In genomic region chr2:59888706-59889105, GRCh38 we compare ENCODE assay signal across 18 cellular contexts.
"Had no signal": no experiment of that assay in that cellular context is flagged by ENCODE, and none has a peak within 500 bp of the region (broad histone marks: within the 10 kb centered on the region; RNA-seq: fewer than 3 reads in every experiment).

No MANE protein-coding gene starts in this region.

- H3K4me1 ChIP-seq: gastrocnemius medialis, pancreas, psoas muscle, right atrium auricular region had no signal

- H3K36me3 ChIP-seq: esophagus squamous epithelium, gastrocnemius medialis, left ventricle myocardium inferior, neutrophil, pancreas, right atrium auricular region, spleen, thyroid gland had no signal

- H3K27ac ChIP-seq: esophagus squamous epithelium, gastrocnemius medialis, left ventricle myocardium inferior, neutrophil, pancreas, psoas muscle, right atrium auricular region, thyroid gland had no signal

- DNase-seq: cortex of kidney; esophagus squamous epithelium; gastrocnemius medialis; hippocampal formation; left ventricle myocardium inferior; mammary epithelial cell; midbrain; pancreas; psoas muscle; spleen; stimulated activated naive CD4-positive, alpha-beta T cell treated with Interleukin-2 at 50 U/mL for 16 hours; thyroid gland had no signal

- H3K4me3 Mint-ChIP-seq: endodermal cell, nephron, T-helper 17 cell had no signal

- H3K4me3 ChIP-seq: esophagus squamous epithelium, gastrocnemius medialis, left ventricle myocardium inferior, pancreas, psoas muscle, right atrium auricular region, spleen, thyroid gland had no signal

- ATAC-seq: gastrocnemius medialis, psoas muscle had no signal

- H3K9me3 ChIP-seq: esophagus squamous epithelium, gastrocnemius medialis, left ventricle myocardium inferior, neutrophil, pancreas, psoas muscle, right atrium auricular region, spleen, thyroid gland had no signal

- H3K27me3 ChIP-seq: esophagus squamous epithelium, gastrocnemius medialis, neutrophil, pancreas, right atrium auricular region, spleen, thyroid gland had no signal

- H3K27ac Mint-ChIP-seq: activated CD4-positive, alpha-beta T cell treated with anti-CD3 and anti-CD28 coated beads, Interleukin-2, amount 10 ng/mL, durations not matched to agents 24 days and 14 days; endodermal cell; nephron; T-helper 17 cell had no signal

- H3K9me3 Mint-ChIP-seq: activated CD4-positive, alpha-beta T cell treated with anti-CD3 and anti-CD28 coated beads, Interleukin-2, amount 10 ng/mL, durations not matched to agents 24 days and 14 days; endodermal cell; nephron had no signal
